Comparison of ENCODE assay signal across 9 cellular contexts in genomic region chr20:20820104-20820503, GRCh38.
DNase-seq lines count a peak whose midpoint lies in the region; ATAC-seq and TF ChIP-seq lines count a peak whose summit lies in the region.
"Had no signal": no experiment of that assay in that cellular context is flagged by ENCODE, and none has a peak within 500 bp of the region (broad histone marks: within the 10 kb centered on the region; RNA-seq: fewer than 3 reads in every experiment).

No MANE protein-coding gene starts in this region.

- H2AFZ ChIP-seq in GM23338 = peak overlapping the region; percentile 87

- H3K79me2 ChIP-seq in GM23338 (replicated peaks; ENCODE audit: insufficient read depth) = no peaks in the 10 kb centered on the region

- H3K27me3 ChIP-seq in A673 (replicated peaks; ENCODE audit: insufficient read depth, low read depth, low read length, poor library complexity) (no peaks in the 10 kb centered on the region), GM23338 (ENCODE audit: insufficient read depth) (no peaks in the 10 kb centered on the region)
- H3K27me3 ChIP-seq: neutrophil had no signal

- H3K4me1 ChIP-seq in A673 (ENCODE audit: insufficient read depth, low read length, poor library complexity, severe bottlenecking) = peaks cover 22% of the 10 kb centered on the region
- H3K4me1 ChIP-seq in GM23338 (ENCODE audit: insufficient read depth) = peaks cover 49% of the 10 kb centered on the region

- DNase-seq in A673 (ENCODE audit: low spot score) = peak; percentile 68
- peak; percentile 84 for DNase-seq in GM23338 (ENCODE audit: low spot score)
- peak; percentile 17 for DNase-seq in SK-N-DZ (ENCODE audit: low spot score)
- DNase-seq in iPS-NIHi11 (ENCODE audit: low spot score) = peak; percentile 59
- no peak for DNase-seq in MV-4-11 (lab: John Stamatoyannopoulos, UW)
- no peak for DNase-seq in activated CD8-positive, alpha-beta T cell treated with anti-CD3 and anti-CD28 coated beads, Interleukin-2, amount 10 ng/mL, durations not matched to agents 7 days and 5 days

- CTCF ChIA-PET in A673 (lab: Charles Lee) = no interaction called here
- CTCF ChIA-PET in activated CD8-positive, alpha-beta T cell treated with anti-CD3 and anti-CD28 coated beads, Interleukin-2, amount 10 ng/mL, durations not matched to agents 7 days and 5 days (lab: Charles Lee) = no interaction called here

- intact Hi-C loops in A673 (cut with micrococcal nuclease; ENCODE audit: unreplicated experiment) = loop anchor here (10.0 kb wide), 1 partner anchor 225 kb away; no protein-coding TSS in a partner anchor

- peaks cover 13% of the 10 kb centered on the region for H3K27me3 Mint-ChIP-seq in GM23338 (ENCODE audit: insufficient read depth, low read depth, poor library complexity)
- peaks cover 13% of the 10 kb centered on the region for H3K27me3 Mint-ChIP-seq in activated CD8-positive, alpha-beta T cell treated with anti-CD3 and anti-CD28 coated beads, Interleukin-2, amount 10 ng/mL, durations not matched to agents 7 days and 5 days (ENCODE audit: low read depth)

- H3K27ac ChIP-seq in A673 (ENCODE audit: low read depth, low read length, poor library complexity, severe bottlenecking) (no peak overlapping the region), GM23338 (ENCODE audit: low read depth) (no peak overlapping the region)
- H3K27ac ChIP-seq: neutrophil had no signal

- H3F3A ChIP-seq in GM23338 (replicated peaks; ENCODE audit: low read depth) = no peaks in the 10 kb centered on the region

- no peaks in the 10 kb centered on the region for H3K36me3 Mint-ChIP-seq in GM23338 (ENCODE audit: low read depth)
- H3K36me3 Mint-ChIP-seq in activated CD8-positive, alpha-beta T cell treated with anti-CD3 and anti-CD28 coated beads, Interleukin-2, amount 10 ng/mL, durations not matched to agents 7 days and 5 days (ENCODE audit: low read depth) = no peaks in the 10 kb centered on the region

- H3K9me3 Mint-ChIP-seq in GM23338 = no peaks in the 10 kb centered on the region; the same call in 2 of the 3 replicates
- H3K9me3 Mint-ChIP-seq in activated CD8-positive, alpha-beta T cell treated with anti-CD3 and anti-CD28 coated beads, Interleukin-2, amount 10 ng/mL, durations not matched to agents 7 days and 5 days (ENCODE audit: insufficient read depth) = no peaks in the 10 kb centered on the region

- TF ChIP-seq CTCF in A673 (conservative IDR thresholded peaks at IDR 0.05; ENCODE audit: low read depth, low read length) (peak; percentile 63), GM23338 (conservative IDR thresholded peaks at IDR 0.05; ENCODE audit: low read depth in 2 of 2) (peak; percentile 61 to 64)

- H3K9me2 ChIP-seq in GM23338 (ENCODE audit: insufficient read depth) = no peaks in the 10 kb centered on the region

- H3K36me3 ChIP-seq in A673 (ENCODE audit: insufficient read depth, low read length, poor library complexity, severe bottlenecking) (no peaks in the 10 kb centered on the region), GM23338 (ENCODE audit: insufficient read depth) (no peaks in the 10 kb centered on the region)
- H3K36me3 ChIP-seq: neutrophil had no signal

- H3K4me2 ChIP-seq in GM23338 = 0 out of 2 replicates have a peak overlapping the region, but pooled peaks have one; percentile 53

- POLR2A ChIA-PET in A673 (lab: Charles Lee; ENCODE audit: low non-redundant PET) = interaction anchor here (0.6 kb wide), 1 partner anchor 80 kb away, joined by 3 read pairs; no protein-coding TSS in a partner anchor
- POLR2A ChIA-PET in activated CD8-positive, alpha-beta T cell treated with anti-CD3 and anti-CD28 coated beads, Interleukin-2, amount 10 ng/mL, durations not matched to agents 7 days and 5 days (lab: Charles Lee) = no interaction called here

- H3K4me3 Mint-ChIP-seq in GM23338 = no peak overlapping the region
- H3K4me3 Mint-ChIP-seq in activated CD8-positive, alpha-beta T cell treated with anti-CD3 and anti-CD28 coated beads, Interleukin-2, amount 10 ng/mL, durations not matched to agents 7 days and 5 days = no peak overlapping the region

- no peak overlapping the region for H3K27ac Mint-ChIP-seq in GM23338
- H3K27ac Mint-ChIP-seq in activated CD8-positive, alpha-beta T cell treated with anti-CD3 and anti-CD28 coated beads, Interleukin-2, amount 10 ng/mL, durations not matched to agents 7 days and 5 days = no peak overlapping the region

- BruUV-seq in A673 (replicated peaks; lab: Mats Ljungman, UMichigan) = no TSS peak

- ATAC-seq in GM23338 = peak; percentile 50
- ATAC-seq in GM18858 (IDR thresholded peaks at IDR 0.05; ENCODE audit: unreplicated experiment) = no peak
- ATAC-seq in HG03469 (IDR thresholded peaks at IDR 0.05; ENCODE audit: unreplicated experiment) = no peak
- no peak for ATAC-seq in activated CD8-positive, alpha-beta T cell treated with anti-CD3 and anti-CD28 coated beads, Interleukin-2, amount 10 ng/mL, durations not matched to agents 7 days and 5 days

- H3K4me1 Mint-ChIP-seq in GM23338 = peaks cover 56% of the 10 kb centered on the region
- H3K4me1 Mint-ChIP-seq in activated CD8-positive, alpha-beta T cell treated with anti-CD3 and anti-CD28 coated beads, Interleukin-2, amount 10 ng/mL, durations not matched to agents 7 days and 5 days (ENCODE audit: low read depth) = no peaks in the 10 kb centered on the region

- no peaks in the 10 kb centered on the region for H4K20me1 ChIP-seq in GM23338 (replicated peaks; ENCODE audit: insufficient read depth)

- H3K9me3 ChIP-seq in A673 (ENCODE audit: low read depth, low read length, poor library complexity, severe bottlenecking) = no peaks in the 10 kb centered on the region
- H3K9me3 ChIP-seq: neutrophil had no signal

- H3K4me3 ChIP-seq in A673 (ENCODE audit: low read depth, low read length, poor library complexity, severe bottlenecking) = no peak overlapping the region
- H3K4me3 ChIP-seq in GM23338 = no peak overlapping the region

TF ChIP-seq in GM23338, 12 proteins besides CTCF, POLR2A, EP300 and RAD21 (continues in another document):
- TF ChIP-seq CREB1 (CRISPR knock-in tag; IDR thresholded peaks at IDR 0.05; ENCODE audit: low read depth) (no peak), JUNB (IDR thresholded peaks at IDR 0.05; ENCODE audit: unreplicated experiment) (no peak), ZNF114 (CRISPR knock-in tag; IDR thresholded peaks at IDR 0.05) (no peak), STAT1 (IDR thresholded peaks at IDR 0.05; ENCODE audit: unreplicated experiment) (no peak), NANOG (IDR thresholded peaks at IDR 0.05; ENCODE audit: borderline replicate concordance) (no peak), ZNF462 (CRISPR knock-in tag; IDR thresholded peaks at IDR 0.05) (no peak)

Comparison
In these comparisons a context has a peak if more than half of its experiments do, and no peak if none do; other contexts are left out.
1. DNase-seq: peak in A673 (single experiment), GM23338 (single experiment), SK-N-DZ (single experiment) and iPS-NIHi11 (single experiment); none in MV-4-11 (single experiment) and activated CD8-positive, alpha-beta T cell treated with anti-CD3 and anti-CD28 coated beads, Interleukin-2, amount 10 ng/mL, durations not matched to agents 7 days and 5 days (single experiment).